Comparison of ENCODE assay signal across 24 cellular contexts in genomic region chr2:46173636-46174253, GRCh38.
"Had no signal": no experiment of that assay in that cellular context is flagged by ENCODE, and none has a peak within 500 bp of the region (broad histone marks: within the 10 kb centered on the region; RNA-seq: fewer than 3 reads in every experiment).

No MANE protein-coding gene starts in this region.

- FAIRE-seq: bronchial epithelial cell, RCC 7860 had no signal

- H3K9me3 ChIP-seq: body of pancreas had no signal

- H3K4me1 ChIP-seq: body of pancreas had no signal

- H3K27me3 ChIP-seq: body of pancreas had no signal

- H3K4me3 ChIP-seq: body of pancreas had no signal

- ATAC-seq: activated CD8-positive, alpha-beta T cell treated with anti-CD3 and anti-CD28 coated beads, Interleukin-2, amount 10 ng/mL, durations not matched to agents 7 days and 5 days; body of pancreas; PC-3; WTC11 had no signal

- H3K27ac ChIP-seq: body of pancreas had no signal

- DNase-seq: activated CD4-positive, alpha-beta T cell treated with anti-CD3 and anti-CD28 coated beads for 48 hours; activated CD4-positive, alpha-beta T cell treated with anti-CD3 and anti-CD28 coated beads, Interleukin-2, amount 50 U/mL, for 4 hours; activated CD4-positive, CD25-positive, alpha-beta regulatory T cell treated with anti-CD3 and anti-CD28 coated beads, Interleukin-2, amount 50 U/mL, for 72 hours; activated CD8-positive, alpha-beta memory T cell treated with anti-CD3 and anti-CD28 coated beads, Interleukin-2, amount 50 U/mL, for 48 hours; activated CD8-positive, alpha-beta T cell treated with anti-CD3 and anti-CD28 coated beads, Interleukin-2, amount 10 ng/mL, durations not matched to agents 7 days and 5 days; activated effector memory CD4-positive, alpha-beta T cell treated with Interleukin-2 at 50 U/mL for 16 hours; activated naive CD4-positive, alpha-beta T cell; activated T-cell treated with anti-CD3 and anti-CD28 coated beads, Interleukin-2, amount 50 U/mL, for 1 hour; aorta; body of pancreas; central memory CD4-positive, alpha-beta T cell; Kasumi-1; NCI-H146; NCI-H187 treated with DMSO at 0.1 percent for 48 hours; NCI-H2081 treated with DMSO at 0.1 percent for 48 hours; NCI-H446; NCI-H526; NCI-H82; PC-3; SHP77 treated with DMSO at 0.1 percent for 48 hours; T-helper 9 cell had no signal
